Comparison of ENCODE assay signal across 20 cellular contexts in the genomic region with DNA sequence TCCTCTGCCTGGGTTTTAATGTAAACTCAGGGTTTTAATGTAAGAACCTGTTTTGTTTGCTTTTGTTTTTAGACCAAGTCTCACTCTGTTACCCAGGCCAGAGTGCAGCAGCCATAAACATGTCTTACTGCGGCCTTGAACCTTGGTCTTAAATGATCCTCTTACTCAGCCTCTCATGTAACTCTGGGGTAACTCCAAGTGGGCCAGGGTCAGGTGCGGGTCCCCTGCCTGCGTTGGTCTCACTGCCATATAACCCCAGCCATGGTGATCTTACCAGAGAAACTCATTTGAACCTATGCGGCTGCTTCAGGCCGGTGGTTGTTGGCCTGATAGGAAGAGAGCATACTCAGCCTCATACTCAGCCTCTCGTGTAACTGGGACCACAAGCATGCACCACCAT.
DNase-seq lines count a peak whose midpoint lies in the region; ATAC-seq, FAIRE-seq and TF ChIP-seq lines count a peak whose summit lies in the region.
"Had no signal": no experiment of that assay in that cellular context is flagged by ENCODE, and none has a peak within 500 bp of the region (broad histone marks: within the 10 kb centered on the region; RNA-seq: fewer than 3 reads in every experiment).

No MANE protein-coding gene starts in this region.

- no peak for TF ChIP-seq RAD21 in HepG2 (CRISPR knock-in tag; IDR thresholded peaks at IDR 0.05)

- peak; percentile 53 for FAIRE-seq in HepG2 (lab: Jason Lieb, UNC)
- FAIRE-seq in H54 (lab: Jason Lieb, UNC): no peak
- FAIRE-seq: GM12878, GM19239, H1 had no signal

- peaks cover 0 to 28% (median 19%) of the 10 kb centered on the region in 10 experiments; a peak in 16 of 20 replicates for H3K4me1 ChIP-seq in BLaER1 treated with 17β-estradiol and CSF1 and Interleukin-3, amounts not matched to agents 10 nM and 100 nM
- peaks cover 71% of the 10 kb centered on the region for H3K4me1 ChIP-seq in HepG2 (ENCODE audit: insufficient read depth, low read length)
- H3K4me1 ChIP-seq in PC-9 (replicated peaks; ENCODE audit: insufficient read depth): 0 out of 2 replicates have a peak, but pooled peaks cover 5% of the 10 kb centered on the region

- H3K4me1 Mint-ChIP-seq in nephron progenitor cell: peaks cover 59% of the 10 kb centered on the region
- H3K4me1 Mint-ChIP-seq in activated T-helper 1 cell treated with anti-CD3 and anti-CD28 coated beads, Interleukin-12 subunit alpha, Interleukin-12 subunit beta, Interleukin-2, Interleukin-4 antibody, amounts not matched to agents 30 ng/mL and 10 ng/mL and 1 ng/mL, durations not matched to agents 14 hours and 24 hours and 36 hours (ENCODE audit: low read depth): no peaks in the 10 kb centered on the region
- H3K4me1 Mint-ChIP-seq: CD4-positive, CD25-positive, alpha-beta regulatory T cell had no signal

- no peak overlapping the region for H3K4me3 Mint-ChIP-seq in nephron progenitor cell
- H3K4me3 Mint-ChIP-seq in activated T-helper 1 cell treated with anti-CD3 and anti-CD28 coated beads, Interleukin-12 subunit alpha, Interleukin-12 subunit beta, Interleukin-2, Interleukin-4 antibody, amounts not matched to agents 30 ng/mL and 10 ng/mL and 1 ng/mL, durations not matched to agents 14 hours and 24 hours and 36 hours: no peak overlapping the region
- H3K4me3 Mint-ChIP-seq: CD4-positive, CD25-positive, alpha-beta regulatory T cell; CD8-positive, alpha-beta memory T cell had no signal

- H3K4me3 ChIP-seq in BLaER1 treated with 17β-estradiol and CSF1 and Interleukin-3, amounts not matched to agents 10 nM and 100 nM: no peak overlapping the region
- H3K4me3 ChIP-seq in HepG2 (replicated peaks in 1 of 3; ENCODE audit: insufficient read depth in 1 of 3, low read depth in 2 of 3, low read length in 3 of 3) (no peak overlapping the region), PC-9 (no peak overlapping the region)
- H3K4me3 ChIP-seq: GM12878, HAP-1 had no signal

- TF ChIP-seq POLR2A in HepG2 (IDR thresholded peaks at IDR 0.05; ENCODE audit: insufficient read depth in 1 of 2, low read depth in 2 of 2, low read length in 2 of 2) (no peak), H54 (IDR thresholded peaks at IDR 0.05; ENCODE audit: low read depth, low read length) (no peak)

- peak; percentile 42 for DNase-seq in HepG2 (ENCODE audit: low spot score)
- DNase-seq in nephron progenitor cell: no peak
- no peak for DNase-seq in activated T-helper 1 cell treated with anti-CD3 and anti-CD28 coated beads, Interleukin-12 subunit alpha, Interleukin-12 subunit beta, Interleukin-2, Interleukin-4 antibody, amounts not matched to agents 30 ng/mL and 10 ng/mL and 1 ng/mL, durations not matched to agents 14 hours and 24 hours and 36 hours (ENCODE audit: low spot score)
- no peak for DNase-seq in nucleus accumbens (lab: John Stamatoyannopoulos, UW)
- DNase-seq in PC-9: no peak
- DNase-seq in H54 (ENCODE audit: insufficient read length, low spot score): no peak
- DNase-seq: 8988T; C1 segment of cervical spinal cord; CD4-positive, CD25-positive, alpha-beta regulatory T cell; CD8-positive, alpha-beta memory T cell; COR-L47; DMS 273 treated with DMSO at 0.1 percent for 48 hours; DMS53; DND-41; EL had no signal

- H4K20me1 ChIP-seq in BLaER1 treated with 17β-estradiol and CSF1 and Interleukin-3, amounts not matched to agents 10 nM and 100 nM: peaks cover 14 to 95% (median 75%) of the 10 kb centered on the region in 11 experiments; a peak in 21 of 22 replicates
- H4K20me1 ChIP-seq in HepG2 (ENCODE audit: insufficient read depth, low read length) (peaks cover 29% of the 10 kb centered on the region), PC-9 (ENCODE audit: insufficient read depth) (peaks cover 63% of the 10 kb centered on the region)

- TF ChIP-seq CTCF in HepG2 (CRISPR knock-in tag; IDR thresholded peaks at IDR 0.05) (no peak), nephron progenitor cell (IDR thresholded peaks at IDR 0.05) (no peak), PC-9 (conservative IDR thresholded peaks at IDR 0.05) (no peak)

- no peak overlapping the region for H3K9ac ChIP-seq in BLaER1 treated with 17β-estradiol and CSF1 and Interleukin-3, amounts not matched to agents 10 nM and 100 nM
- H3K9ac ChIP-seq in HepG2 (ENCODE audit: insufficient read depth, low read depth, low read length): no peak overlapping the region

- no peaks in the 10 kb centered on the region; the same call in 1 of the 2 replicates for H3F3A ChIP-seq in PC-9 (ENCODE audit: insufficient read depth, low read depth)

- peaks cover 3% of the 10 kb centered on the region for H3K27me3 Mint-ChIP-seq in nephron progenitor cell (ENCODE audit: low read depth, poor library complexity)
- H3K27me3 Mint-ChIP-seq in activated T-helper 1 cell treated with anti-CD3 and anti-CD28 coated beads, Interleukin-12 subunit alpha, Interleukin-12 subunit beta, Interleukin-2, Interleukin-4 antibody, amounts not matched to agents 30 ng/mL and 10 ng/mL and 1 ng/mL, durations not matched to agents 14 hours and 24 hours and 36 hours (ENCODE audit: insufficient read depth): no peaks in the 10 kb centered on the region
- H3K27me3 Mint-ChIP-seq: CD8-positive, alpha-beta memory T cell had no signal

- H3K9me3 ChIP-seq in BLaER1 treated with 17β-estradiol and CSF1 and Interleukin-3, amounts not matched to agents 10 nM and 100 nM (replicated peaks in 1 of 11): peaks cover 0 to 16% (median 6%) of the 10 kb centered on the region in 11 experiments; a peak in 11 of 22 replicates
- H3K9me3 ChIP-seq in HepG2 (ENCODE audit: low read length): no peaks in the 10 kb centered on the region
- H3K9me3 ChIP-seq in PC-9 (ENCODE audit: insufficient read depth, low read depth): no peaks in the 10 kb centered on the region
- H3K9me3 ChIP-seq: HAP-1 had no signal

- WGBS in HepG2 (ENCODE audit: low lambda C conversion rate): 50% methylated on average over 6 of the region's 6 CpGs

- peaks cover 0 to 7% (median 0%) of the 10 kb centered on the region in 11 experiments; a peak in 4 of 22 replicates for H3K36me3 ChIP-seq in BLaER1 treated with 17β-estradiol and CSF1 and Interleukin-3, amounts not matched to agents 10 nM and 100 nM
- H3K36me3 ChIP-seq in HepG2 (replicated peaks in 1 of 2; ENCODE audit: control insufficient read depth in 1 of 2, insufficient read depth in 2 of 2, low read length in 2 of 2): no peaks in the 10 kb centered on the region
- no peaks in the 10 kb centered on the region for H3K36me3 ChIP-seq in PC-9 (ENCODE audit: low read depth)
- H3K36me3 ChIP-seq: HAP-1 had no signal

- CTCF ChIA-PET in HepG2 (lab: Yijun Ruan, JAX; ENCODE audit: low intra/inter-chr PET ratio, low total read pairs): no interaction called here
- CTCF ChIA-PET in PC-9 (lab: Charles Lee): interaction anchor here (0.7 kb wide), 1 partner anchor 142 kb away, joined by 7 read pairs; no protein-coding TSS in a partner anchor

- H3K79me2 ChIP-seq in HepG2 (ENCODE audit: insufficient read depth, low read length) (peaks cover 70% of the 10 kb centered on the region), PC-9 (ENCODE audit: low read depth) (peaks cover 97% of the 10 kb centered on the region)

- no TSS peak for BruUV-seq in HepG2 (replicated peaks; lab: Mats Ljungman, UMichigan)
- BruUV-seq in PC-9 (replicated peaks; lab: Mats Ljungman, UMichigan): no TSS peak

- peak overlapping the region; percentile 69 for H3K27ac Mint-ChIP-seq in nephron progenitor cell
- no peak overlapping the region for H3K27ac Mint-ChIP-seq in activated T-helper 1 cell treated with anti-CD3 and anti-CD28 coated beads, Interleukin-12 subunit alpha, Interleukin-12 subunit beta, Interleukin-2, Interleukin-4 antibody, amounts not matched to agents 30 ng/mL and 10 ng/mL and 1 ng/mL, durations not matched to agents 14 hours and 24 hours and 36 hours
- H3K27ac Mint-ChIP-seq: CD4-positive, CD25-positive, alpha-beta regulatory T cell; CD8-positive, alpha-beta memory T cell had no signal

- H3K27me3 ChIP-seq in BLaER1 treated with 17β-estradiol and CSF1 and Interleukin-3, amounts not matched to agents 10 nM and 100 nM: no peaks in the 10 kb centered on the region
- no peaks in the 10 kb centered on the region for H3K27me3 ChIP-seq in HepG2 (ENCODE audit: control insufficient read depth in 1 of 2, insufficient read depth in 2 of 2, low read length in 2 of 2)
- no peaks in the 10 kb centered on the region for H3K27me3 ChIP-seq in PC-9 (ENCODE audit: insufficient read depth, low read depth)

- in situ Hi-C loops in HepG2 (cut with HindIII; ENCODE audit: extremely low pct_ligation_motif_present, low pct_unique_long_range_greater_than_20kb): no loop called here

- no peaks in the 10 kb centered on the region for H3K9me2 ChIP-seq in PC-9 (ENCODE audit: insufficient read depth)

- H2AFZ ChIP-seq in HepG2 (ENCODE audit: low read length) (no peak overlapping the region), PC-9 (no peak overlapping the region)

- peak overlapping the region in 6 of 11 experiments; percentile 49 to 81 (median 74); a peak in 7 of 22 replicates for H3K4me2 ChIP-seq in BLaER1 treated with 17β-estradiol and CSF1 and Interleukin-3, amounts not matched to agents 10 nM and 100 nM
- H3K4me2 ChIP-seq in HepG2 (ENCODE audit: low read depth, low read length) (peak overlapping the region; percentile 56), PC-9 (no peak overlapping the region)

- H3K36me3 Mint-ChIP-seq in nephron progenitor cell (ENCODE audit: low read depth): peaks cover 5% of the 10 kb centered on the region
- H3K36me3 Mint-ChIP-seq in activated T-helper 1 cell treated with anti-CD3 and anti-CD28 coated beads, Interleukin-12 subunit alpha, Interleukin-12 subunit beta, Interleukin-2, Interleukin-4 antibody, amounts not matched to agents 30 ng/mL and 10 ng/mL and 1 ng/mL, durations not matched to agents 14 hours and 24 hours and 36 hours (ENCODE audit: low read depth): no peaks in the 10 kb centered on the region
- H3K36me3 Mint-ChIP-seq: CD4-positive, CD25-positive, alpha-beta regulatory T cell; CD8-positive, alpha-beta memory T cell had no signal

- POLR2A ChIA-PET in HepG2 (lab: Yijun Ruan, JAX) (no interaction called here), PC-9 (lab: Charles Lee; ENCODE audit: unreplicated experiment) (no interaction called here)

- TF ChIP-seq EP300 in HepG2 (IDR thresholded peaks at IDR 0.05; ENCODE audit: low read depth in 2 of 2, low read length in 2 of 2) (peak in 1 of 2 experiments; percentile 75; a peak in 2 of 4 replicates), HepG2 (CRISPR knock-in tag; IDR thresholded peaks at IDR 0.05; ENCODE audit: borderline replicate concordance) (no peak; the same call in 1 of the 2 replicates)

- peaks cover 4% of the 10 kb centered on the region for H3K9me3 Mint-ChIP-seq in nephron progenitor cell
- H3K9me3 Mint-ChIP-seq in activated T-helper 1 cell treated with anti-CD3 and anti-CD28 coated beads, Interleukin-12 subunit alpha, Interleukin-12 subunit beta, Interleukin-2, Interleukin-4 antibody, amounts not matched to agents 30 ng/mL and 10 ng/mL and 1 ng/mL, durations not matched to agents 14 hours and 24 hours and 36 hours: no peaks in the 10 kb centered on the region
- H3K9me3 Mint-ChIP-seq: CD8-positive, alpha-beta memory T cell had no signal

- H3K27ac ChIP-seq in BLaER1 treated with 17β-estradiol and CSF1 and Interleukin-3, amounts not matched to agents 10 nM and 100 nM: no peak overlapping the region
- peak overlapping the region; percentile 24 for H3K27ac ChIP-seq in HepG2 (ENCODE audit: extremely low read length, insufficient read depth, low read length)
- no peak overlapping the region for H3K27ac ChIP-seq in PC-9

- intact Hi-C loops in HepG2 (cut with micrococcal nuclease; ENCODE audit: unreplicated experiment): no loop called here
- intact Hi-C loops in activated T-helper 1 cell treated with anti-CD3 and anti-CD28 coated beads, Interleukin-12 subunit alpha, Interleukin-12 subunit beta, Interleukin-2, Interleukin-4 antibody, amounts not matched to agents 30 ng/mL and 10 ng/mL and 1 ng/mL, durations not matched to agents 14 hours and 24 hours and 36 hours (cut with micrococcal nuclease): no loop called here
- intact Hi-C loops in PC-9 (cut with micrococcal nuclease; ENCODE audit: unreplicated experiment): loop anchor here (1.0 kb wide), 1 partner anchor 28 kb away; no protein-coding TSS in a partner anchor

- peak; percentile 50 for ATAC-seq in HepG2
- ATAC-seq: GM12878 had no signal
